21 cellular contexts compared by ENCODE assay signal in the genomic region with DNA sequence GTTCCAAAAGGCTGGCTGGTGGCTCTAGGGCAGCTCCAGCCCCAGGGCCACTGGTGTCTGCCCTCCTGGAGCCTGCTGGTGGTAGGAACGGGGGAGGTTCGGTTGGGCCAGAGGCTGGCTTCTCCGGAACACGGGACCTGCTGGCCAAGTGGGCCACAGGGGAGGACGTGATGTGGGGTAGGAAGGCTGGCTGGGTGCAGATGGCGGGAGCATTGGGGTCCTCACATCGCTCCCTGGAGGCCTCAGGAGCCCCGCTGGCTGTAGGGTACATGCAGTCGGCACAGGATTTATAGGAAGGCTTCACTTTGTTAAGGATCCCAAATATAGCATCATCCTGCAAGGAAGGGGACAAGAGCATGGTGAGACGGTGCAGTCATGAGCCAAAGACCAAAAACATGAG. TPM values are rescaled to one million over a fixed set of nuclear protein-coding genes. Genes with fewer than 3 reads are reported as not detected.
A peak's percentile ranks its signal among the peaks of the same experiment; 100 is the strongest.
DNase-seq lines count a peak whose midpoint lies in the region; ATAC-seq and TF ChIP-seq lines count a peak whose summit lies in the region.
"Had no signal": no experiment of that assay in that cellular context is flagged by ENCODE, and none has a peak within 500 bp of the region (broad histone marks: within the 10 kb centered on the region; RNA-seq: fewer than 3 reads in every experiment).

No MANE protein-coding gene starts in this region.

- no peak overlapping the region for H3K14ac ChIP-seq in IMR-90 (replicated peaks; ENCODE audit: low read depth, low read length)

- peak overlapping the region; percentile 45 for H2AK9ac ChIP-seq in IMR-90 (replicated peaks; ENCODE audit: low read depth, low read length, poor library complexity)

- H3K9me3 ChIP-seq in IMR-90 (ENCODE audit: control insufficient read depth, insufficient read depth, low read length) (no peaks in the 10 kb centered on the region), neural progenitor cell (ENCODE audit: low read depth) (no peaks in the 10 kb centered on the region), stomach smooth muscle (ENCODE audit: control insufficient read depth in 2 of 2, low read length in 2 of 2) (no peaks in the 10 kb centered on the region), mammary epithelial cell (replicated peaks; ENCODE audit: insufficient read depth, low read length) (no peaks in the 10 kb centered on the region)
- H3K9me3 ChIP-seq: ascending aorta, neutrophil had no signal

- BruUV-seq in IMR-90 (replicated peaks; lab: Mats Ljungman, UMichigan) (no TSS peak), mammary epithelial cell (replicated peaks; lab: Mats Ljungman, UMichigan) (no TSS peak)

- dilution Hi-C loops in IMR-90 (cut with HindIII; ENCODE audit: low sequenced_read_pairs, unreplicated experiment) = no loop called here
- dilution Hi-C loops in mammary epithelial cell (cut with HindIII; ENCODE audit: low sequenced_read_pairs) = no loop called here

- H2BK20ac ChIP-seq in IMR-90 (ENCODE audit: low read depth, low read length) = no peak overlapping the region

- H3K4me1 ChIP-seq in IMR-90 (ENCODE audit: control insufficient read depth, insufficient read depth, low read length) (peaks cover 12% of the 10 kb centered on the region), neural progenitor cell (peaks cover 13% of the 10 kb centered on the region), stomach smooth muscle (ENCODE audit: control insufficient read depth, insufficient read depth, low read length) (peaks cover 67% of the 10 kb centered on the region), mammary epithelial cell (ENCODE audit: insufficient read depth, low read length) (no peaks in the 10 kb centered on the region)

- no peaks in the 10 kb centered on the region for H3K27me3 ChIP-seq in IMR-90 (ENCODE audit: control insufficient read depth, insufficient read depth, low read length)
- no peaks in the 10 kb centered on the region for H3K27me3 ChIP-seq in neural progenitor cell
- H3K27me3 ChIP-seq in stomach smooth muscle (ENCODE audit: control insufficient read depth in 1 of 2, insufficient read depth in 2 of 2, low read length in 2 of 2) = no peaks in the 10 kb centered on the region
- H3K27me3 ChIP-seq in mammary epithelial cell (ENCODE audit: insufficient read depth, low read length) = no peaks in the 10 kb centered on the region
- H3K27me3 ChIP-seq: ascending aorta, cardiac muscle cell, dorsolateral prefrontal cortex, neutrophil had no signal

- H4K20me1 ChIP-seq in IMR-90 (ENCODE audit: insufficient read depth, low read length) (peaks cover 67% of the 10 kb centered on the region), neural progenitor cell (ENCODE audit: low read depth) (no peaks in the 10 kb centered on the region), mammary epithelial cell (ENCODE audit: insufficient read depth, low read length) (peaks cover 3% of the 10 kb centered on the region)

- no peaks in the 10 kb centered on the region for H3K9me3 Mint-ChIP-seq in central memory CD8-positive, alpha-beta T cell
- no peaks in the 10 kb centered on the region for H3K9me3 Mint-ChIP-seq in neural progenitor cell
- H3K9me3 Mint-ChIP-seq: activated naive CD8-positive, alpha-beta T cell treated with anti-CD3 and anti-CD28 coated beads, Interleukin-2, amount 10 ng/mL, durations not matched to agents 7 days and 5 days; activated T-cell treated with anti-CD3 and anti-CD28 coated beads, Interleukin-2, amount 50 U/mL, for 4 hours; memory B cell had no signal

- in situ Hi-C loops in IMR-90 (cut with MboI; ENCODE audit: low sequenced_read_pairs) = no loop called here
- in situ Hi-C loops in mammary epithelial cell (cut with MboI; ENCODE audit: low sequenced_read_pairs in 2 of 2) = no loop called here

- no peak overlapping the region for H3K56ac ChIP-seq in IMR-90 (ENCODE audit: extremely low read depth, insufficient read depth, low read length)

- no peak overlapping the region for H4K91ac ChIP-seq in IMR-90 (ENCODE audit: insufficient read depth, low read depth, low read length)

- POLR2A ChIA-PET in IMR-90 (lab: Charles Lee; ENCODE audit: unreplicated experiment) = no interaction called here

- WGBS in IMR-90 (ENCODE audit: extremely low coverage in 2 of 2, insufficient read length in 1 of 2), 2 experiments = 94% methylated on average over 3 of the region's 10 CpGs; no CpG with 5 or more reads in 1 of the 2 experiments
- WGBS in mammary epithelial cell (ENCODE audit: low coverage, missing lambda C conversion rate) = 95% methylated on average over 4 of the region's 10 CpGs

- CTCF ChIA-PET in IMR-90 (lab: Yijun Ruan, JAX) (no interaction called here), mammary epithelial cell (lab: Charles Lee; ENCODE audit: low non-redundant PET) (no interaction called here)

- H3K4me3 ChIP-seq in IMR-90 (ENCODE audit: insufficient read depth, low read depth, low read length) = no peak overlapping the region
- no peak overlapping the region for H3K4me3 ChIP-seq in neural progenitor cell
- no peak overlapping the region for H3K4me3 ChIP-seq in stomach smooth muscle (ENCODE audit: low read length in 2 of 2)
- H3K4me3 ChIP-seq in mammary epithelial cell (replicated peaks in 1 of 3; ENCODE audit: insufficient read depth in 1 of 3, low read depth in 2 of 3, low read length in 3 of 3) = no peak overlapping the region
- H3K4me3 ChIP-seq: ascending aorta, cardiac muscle cell, dorsolateral prefrontal cortex, GM23248, SK-N-MC had no signal

- TF ChIP-seq CTCF in IMR-90 (conservative IDR thresholded peaks at IDR 0.05; ENCODE audit: low read depth, low read length) (no peak), neural progenitor cell (IDR thresholded peaks at IDR 0.05) (no peak), mammary epithelial cell (conservative IDR thresholded peaks at IDR 0.05 in 1 of 2, IDR thresholded peaks at IDR 0.05 in 1 of 2; ENCODE audit: extremely low read depth in 1 of 2, insufficient read depth in 1 of 2, low read depth in 1 of 2, low read length in 2 of 2) (no peak)

- H3K79me1 ChIP-seq in IMR-90 (ENCODE audit: low read depth in 1 of 2, low read length in 2 of 2) = peaks cover 32 to 86% of the 10 kb centered on the region in 2 experiments

- no peaks in the 10 kb centered on the region for H3K4me1 Mint-ChIP-seq in central memory CD8-positive, alpha-beta T cell
- peaks cover 23% of the 10 kb centered on the region for H3K4me1 Mint-ChIP-seq in neural progenitor cell
- H3K4me1 Mint-ChIP-seq: activated naive CD8-positive, alpha-beta T cell treated with anti-CD3 and anti-CD28 coated beads, Interleukin-2, amount 10 ng/mL, durations not matched to agents 7 days and 5 days; memory B cell had no signal

- no peak overlapping the region for H4K5ac ChIP-seq in IMR-90 (ENCODE audit: low read depth, low read length)

- H3K9me1 ChIP-seq in IMR-90 (ENCODE audit: insufficient read depth, low read length) = peaks cover 9% of the 10 kb centered on the region; the same call in 1 of the 2 replicates

- H3K79me2 ChIP-seq in neural progenitor cell (ENCODE audit: low read depth) (no peaks in the 10 kb centered on the region), mammary epithelial cell (ENCODE audit: insufficient read depth, low read length) (peaks cover 34% of the 10 kb centered on the region)

- no peak overlapping the region for H3K9ac ChIP-seq in IMR-90 (ENCODE audit: low read depth, low read length)
- H3K9ac ChIP-seq in neural progenitor cell = no peak overlapping the region
- H3K9ac ChIP-seq in stomach smooth muscle (ENCODE audit: low read length in 2 of 2) = no peak overlapping the region
- no peak overlapping the region for H3K9ac ChIP-seq in mammary epithelial cell (ENCODE audit: insufficient read depth, low read length)
- H3K9ac ChIP-seq: GM23248 had no signal

- DNase-seq in IMR-90 = no peak
- no peak for DNase-seq in central memory CD8-positive, alpha-beta T cell (ENCODE audit: low spot score in 2 of 2)
- DNase-seq in neural progenitor cell (ENCODE audit: low spot score) = no peak
- no peak for DNase-seq in MV-4-11 (lab: John Stamatoyannopoulos, UW)
- no peak for DNase-seq in stimulated activated CD4-positive, alpha-beta T cell treated with anti-CD3 and anti-CD28 coated beads, Interleukin-2, amount 100 ng/mL, for 48 hours
- no peak for DNase-seq in mammary epithelial cell
- DNase-seq: activated gamma-delta T cell treated with Interleukin-2 at 50 U/mL for 16 hours; activated naive CD8-positive, alpha-beta T cell treated with anti-CD3 and anti-CD28 coated beads, Interleukin-2, amount 10 ng/mL, durations not matched to agents 7 days and 5 days; activated T-cell treated with anti-CD3 and anti-CD28 coated beads, Interleukin-2, amount 50 U/mL, for 4 hours; DMS153; NCI-H446 treated with DMSO at 0.1 percent for 48 hours; stimulated activated naive CD4-positive, alpha-beta T cell had no signal

- no peak for TF ChIP-seq RAD21 in IMR-90 (IDR thresholded peaks at IDR 0.05; ENCODE audit: low read length)

- H3K27ac ChIP-seq in IMR-90 (ENCODE audit: insufficient read depth, low read length) = no peak overlapping the region
- H3K27ac ChIP-seq in neural progenitor cell = no peak overlapping the region
- peak overlapping the region; percentile 71 for H3K27ac ChIP-seq in stomach smooth muscle (ENCODE audit: low read length)
- H3K27ac ChIP-seq in mammary epithelial cell (ENCODE audit: insufficient read depth, low read depth, low read length) = no peak overlapping the region
- H3K27ac ChIP-seq: GM23248, neutrophil, SK-N-MC had no signal

- H3K4me3 Mint-ChIP-seq in central memory CD8-positive, alpha-beta T cell = no peak overlapping the region
- no peak overlapping the region for H3K4me3 Mint-ChIP-seq in neural progenitor cell
- H3K4me3 Mint-ChIP-seq: activated naive CD8-positive, alpha-beta T cell treated with anti-CD3 and anti-CD28 coated beads, Interleukin-2, amount 10 ng/mL, durations not matched to agents 7 days and 5 days; activated T-cell treated with anti-CD3 and anti-CD28 coated beads, Interleukin-2, amount 50 U/mL, for 4 hours; memory B cell had no signal

- no peak overlapping the region for H4K8ac ChIP-seq in IMR-90 (ENCODE audit: low read depth in 2 of 2, low read length in 2 of 2)

- H3K18ac ChIP-seq in IMR-90 (ENCODE audit: low read depth, low read length) = no peak overlapping the region

- H3K23ac ChIP-seq in IMR-90 (ENCODE audit: low read depth, low read length) = no peak overlapping the region

- H3K27me3 Mint-ChIP-seq in central memory CD8-positive, alpha-beta T cell = no peaks in the 10 kb centered on the region
- H3K27me3 Mint-ChIP-seq in neural progenitor cell (ENCODE audit: insufficient read depth, low read depth) = peaks cover 15% of the 10 kb centered on the region
- H3K27me3 Mint-ChIP-seq: activated naive CD8-positive, alpha-beta T cell treated with anti-CD3 and anti-CD28 coated beads, Interleukin-2, amount 10 ng/mL, durations not matched to agents 7 days and 5 days; memory B cell; progenitor cell of endocrine pancreas had no signal

- no peak overlapping the region for H3K4ac ChIP-seq in IMR-90 (ENCODE audit: low read depth, low read length)

- intact Hi-C loops in IMR-90 (cut with micrococcal nuclease) = no loop called here
- intact Hi-C loops in mammary epithelial cell (cut with micrococcal nuclease) = no loop called here

- H3K27ac Mint-ChIP-seq in central memory CD8-positive, alpha-beta T cell (ENCODE audit: low read depth) = peak overlapping the region; percentile 72
- peak overlapping the region; percentile 13 for H3K27ac Mint-ChIP-seq in neural progenitor cell
- H3K27ac Mint-ChIP-seq: activated naive CD8-positive, alpha-beta T cell treated with anti-CD3 and anti-CD28 coated beads, Interleukin-2, amount 10 ng/mL, durations not matched to agents 7 days and 5 days; memory B cell; progenitor cell of endocrine pancreas had no signal

- H3K36me3 ChIP-seq in IMR-90 (ENCODE audit: control insufficient read depth, insufficient read depth, low read length) (peaks cover 78% of the 10 kb centered on the region), neural progenitor cell (no peaks in the 10 kb centered on the region), stomach smooth muscle (ENCODE audit: control insufficient read depth in 2 of 2, insufficient read depth in 2 of 2, low read length in 2 of 2) (peaks cover 20 to 23% of the 10 kb centered on the region in 2 donors), mammary epithelial cell (ENCODE audit: insufficient read depth, low read length) (peaks cover 24% of the 10 kb centered on the region)

- ATAC-seq in IMR-90 (ENCODE audit: low read depth) = no peak
- no peak for ATAC-seq in central memory CD8-positive, alpha-beta T cell (replicated peaks; ENCODE audit: extremely low read depth, poor library complexity, severe bottlenecking)
- ATAC-seq: activated T-cell treated with anti-CD3 and anti-CD28 coated beads, Interleukin-2, amount 50 U/mL, for 4 hours had no signal

- H3K36me3 Mint-ChIP-seq in central memory CD8-positive, alpha-beta T cell (ENCODE audit: insufficient read depth) = peaks cover 9% of the 10 kb centered on the region
- peaks cover 27% of the 10 kb centered on the region for H3K36me3 Mint-ChIP-seq in neural progenitor cell

- no peak overlapping the region for H2BK15ac ChIP-seq in IMR-90 (ENCODE audit: low read depth, low read length)

- no peak overlapping the region for H2AFZ ChIP-seq in IMR-90 (replicated peaks; ENCODE audit: low read length, poor library complexity)
- no peak overlapping the region for H2AFZ ChIP-seq in neural progenitor cell (replicated peaks)
- no peak overlapping the region for H2AFZ ChIP-seq in mammary epithelial cell (ENCODE audit: low read depth, low read length)
- H2AFZ ChIP-seq: GM23248 had no signal

- TF ChIP-seq POLR2A in IMR-90 (IDR thresholded peaks at IDR 0.05; ENCODE audit: low read depth, low read length) = no peak

- peaks cover 14% of the 10 kb centered on the region for H3F3A ChIP-seq in neural progenitor cell (ENCODE audit: low read depth)

- H3K4me2 ChIP-seq in IMR-90 (ENCODE audit: low read depth, low read length) (no peak overlapping the region), neural progenitor cell (no peak overlapping the region), mammary epithelial cell (ENCODE audit: insufficient read depth, low read depth, low read length) (no peak overlapping the region)

- no peak overlapping the region for H2BK5ac ChIP-seq in IMR-90 (ENCODE audit: low read depth, low read length, poor library complexity, severe bottlenecking)

- H2BK120ac ChIP-seq in IMR-90 (ENCODE audit: low read depth, low read length) = no peak overlapping the region

- H2AK5ac ChIP-seq in IMR-90 (ENCODE audit: low read depth, low read length) = no peak overlapping the region

RNA-seq across cellular contexts. Expression of a gene that starts 57.6 kb away (rescaled TPM):
- total RNA-seq in IMR-90 (2012; rRNA removed) (1,042 and 1,100 TPM in 2 replicates), neural progenitor cell (ENCODE audit: low replicate concordance) (116 and 128 TPM in 2 replicates), mammary epithelial cell (100 to 1,000 TPM; 173 to 245 TPM)
- polyA plus RNA-seq in IMR-90 (2012; rRNA removed) (591 and 675 TPM in 2 replicates), mammary epithelial cell (188 TPM)
- 183 and 262 TPM in 2 replicates for polyA plus RNA-seq in IMR-90 (2012; cell fraction: cytosol; rRNA removed)
- polyA plus RNA-seq in IMR-90 (2012; cell fraction: nucleus; rRNA removed; ENCODE audit: low replicate concordance) = 145 and 350 TPM in 2 replicates
- polyA minus RNA-seq in mammary epithelial cell = 790 TPM
